Comparison of ENCODE assay signal across 39 cellular contexts in genomic region chr5:154529282-154529681, GRCh38. TPM values are rescaled to one million over a fixed set of nuclear protein-coding genes. Genes with fewer than 3 reads are reported as not detected.
"Had no signal": no experiment of that assay in that cellular context is flagged by ENCODE, and none has a peak within 500 bp of the region (broad histone marks: within the 10 kb centered on the region; RNA-seq: fewer than 3 reads in every experiment).

No MANE protein-coding gene starts in this region.

- H3K4me3 ChIP-seq: MG63 had no signal

- H3K36me3 ChIP-seq: MG63 had no signal

- H3K27me3 ChIP-seq: MG63 had no signal

- H3K9me3 ChIP-seq: MG63 had no signal

- DNase-seq: Karpas-422, Kasumi-1, MG63, MM.1S, MV-4-11, NCI-H1048, NCI-H1092, NCI-H1092 treated with DMSO at 0.1 percent for 48 hours, NCI-H1105, NCI-H1105 treated with DMSO at 0.1 percent for 48 hours, NCI-H1417 treated with DMSO at 0.1 percent for 48 hours, NCI-H1436, NCI-H1436 treated with DMSO at 0.1 percent for 48 hours, NCI-H146, NCI-H1694, NCI-H1694 treated with DMSO at 0.1 percent for 48 hours, NCI-H187, NCI-H187 treated with DMSO at 0.1 percent for 48 hours, NCI-H1930, NCI-H2029, NCI-H2029 treated with DMSO at 0.1 percent for 48 hours, NCI-H2081, NCI-H2081 treated with DMSO at 0.1 percent for 48 hours, NCI-H2107, NCI-H2171, NCI-H2171 treated with DMSO at 0.1 percent for 48 hours, NCI-H2227 treated with DMSO at 0.1 percent for 48 hours, NCI-H226, NCI-H345, NCI-H446, NCI-H446 treated with DMSO at 0.1 percent for 48 hours, NCI-H510A, NCI-H510A treated with DMSO at 0.1 percent for 48 hours, NCI-H524, NCI-H524 treated with DMSO at 0.1 percent for 48 hours had no signal

RNA-seq across cellular contexts. Expression of gene HAND1, which starts 51.3 kb away (rescaled TPM):
- total RNA-seq: LHCN-M2, M059J, MCF 10A, NCI-H460 had no signal
